25 cellular contexts compared by ENCODE assay signal in the genomic region with DNA sequence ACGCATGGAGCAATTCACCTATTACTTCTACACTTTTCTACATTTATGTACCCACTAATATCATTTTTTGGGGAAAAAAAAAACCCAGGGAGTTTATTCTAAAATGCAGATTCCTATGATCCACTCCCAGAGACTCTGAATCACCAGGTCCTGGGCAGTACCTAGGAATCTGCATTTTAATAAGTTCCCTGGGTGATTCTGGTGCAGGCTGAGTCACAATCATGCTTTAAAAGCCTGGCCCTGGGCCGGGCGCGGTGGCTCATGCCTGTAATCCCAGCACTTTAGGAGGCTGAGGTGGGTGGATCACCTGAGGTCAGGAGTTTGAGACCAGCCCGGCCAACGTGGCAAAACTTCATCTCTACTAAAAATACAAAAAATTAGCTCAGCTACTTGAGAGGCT. TPM values are rescaled to one million over a fixed set of nuclear protein-coding genes. Genes with fewer than 3 reads are reported as not detected.
DNase-seq lines count a peak whose midpoint lies in the region; ATAC-seq, FAIRE-seq and TF ChIP-seq lines count a peak whose summit lies in the region.
"Had no signal": no experiment of that assay in that cellular context is flagged by ENCODE, and none has a peak within 500 bp of the region (broad histone marks: within the 10 kb centered on the region; RNA-seq: fewer than 3 reads in every experiment).

No MANE protein-coding gene starts in this region.

- no peak overlapping the region for H3K4me2 ChIP-seq in osteoblast (ENCODE audit: insufficient read depth, low read length)
- H3K4me2 ChIP-seq: GM23338 had no signal

- H3K27me3 ChIP-seq in WERI-Rb-1 (ENCODE audit: insufficient read depth, low read depth, severe bottlenecking) = no peaks in the 10 kb centered on the region
- H3K27me3 ChIP-seq in osteoblast (ENCODE audit: insufficient read depth, low read length) = no peaks in the 10 kb centered on the region
- H3K27me3 ChIP-seq in CD4-positive, alpha-beta T cell (ENCODE audit: control insufficient read depth, insufficient read depth, low read length) = no peaks in the 10 kb centered on the region

- no peak overlapping the region for H3K4me3 Mint-ChIP-seq in CD4-positive, alpha-beta T cell
- H3K4me3 Mint-ChIP-seq: CD4-positive, CD25-positive, alpha-beta regulatory T cell; GM23338; H9; HFFc6 had no signal

- no peak overlapping the region for H3K4me3 ChIP-seq in WERI-Rb-1 (ENCODE audit: low read depth, low read length)
- no peak overlapping the region for H3K4me3 ChIP-seq in kidney (ENCODE audit: low read length in 2 of 2)
- no peak overlapping the region for H3K4me3 ChIP-seq in osteoblast (ENCODE audit: insufficient read depth, low read length)
- H3K4me3 ChIP-seq: GM23338 had no signal

- no peaks in the 10 kb centered on the region for H4K20me1 ChIP-seq in osteoblast (ENCODE audit: insufficient read depth, low read length)

- peak; percentile 30 for DNase-seq in HT1080 (ENCODE audit: low read depth)
- no peak for DNase-seq in WERI-Rb-1
- peak; percentile 8 for DNase-seq in kidney
- DNase-seq in osteoblast (ENCODE audit: insufficient read length, low spot score, missing footprints) = peak; percentile 68
- DNase-seq in CD4-positive, alpha-beta T cell = no peak
- DNase-seq in dedifferentiated amniotic fluid mesenchymal stem cell (ENCODE audit: extremely low spot score) = no peak
- DNase-seq in posterior cingulate gyrus = no peak
- DNase-seq: C1 segment of cervical spinal cord; CD4-positive, CD25-positive, alpha-beta regulatory T cell; DMS 273 treated with DMSO at 0.1 percent for 48 hours; DMS79; EL; GDM1; H9; HFFc6 had no signal

- peak overlapping the region; percentile 14 for H3K27ac ChIP-seq in WERI-Rb-1
- H3K27ac ChIP-seq in kidney (ENCODE audit: low read depth in 2 of 2, low read length in 2 of 2) = no peak overlapping the region
- no peak overlapping the region for H3K27ac ChIP-seq in osteoblast (ENCODE audit: low read depth, low read length)
- no peak overlapping the region for H3K27ac ChIP-seq in CD4-positive, alpha-beta T cell (ENCODE audit: low read depth, low read length)

- no peak for ATAC-seq in CD4-positive, alpha-beta T cell (ENCODE audit: poor library complexity)
- ATAC-seq: GM23338, HCT116 had no signal

- CTCF ChIA-PET in CD4-positive, alpha-beta T cell (lab: Charles Lee) = interaction anchor here (0.7 kb wide), 1 partner anchor 14 kb away, joined by 3 read pairs; no protein-coding TSS in a partner anchor

- H3K9me3 Mint-ChIP-seq in CD4-positive, alpha-beta T cell = no peaks in the 10 kb centered on the region
- H3K9me3 Mint-ChIP-seq: CD4-positive, CD25-positive, alpha-beta regulatory T cell; CD8-positive, alpha-beta memory T cell; GM23338; H9; HFFc6 had no signal

- H3K27ac Mint-ChIP-seq in CD4-positive, alpha-beta T cell = no peak overlapping the region
- H3K27ac Mint-ChIP-seq: CD4-positive, CD25-positive, alpha-beta regulatory T cell; GM23338; H9; HFFc6 had no signal

- intact Hi-C loops in kidney (cut with DNase I) = no loop called here
- intact Hi-C loops in CD4-positive, alpha-beta T cell (cut with DNase I, micrococcal nuclease) = no loop called here
- intact Hi-C loops in posterior cingulate gyrus (cut with DNase I) = no loop called here

- H3K79me2 ChIP-seq in osteoblast (ENCODE audit: insufficient read depth, low read length) = no peaks in the 10 kb centered on the region

- no peak overlapping the region for H2AFZ ChIP-seq in osteoblast (ENCODE audit: low read length)
- H2AFZ ChIP-seq: GM23338 had no signal

- no peak for TF ChIP-seq CTCF in WERI-Rb-1 (IDR thresholded peaks at IDR 0.05; ENCODE audit: low read depth, low read length)
- no peak for TF ChIP-seq CTCF in kidney (IDR thresholded peaks at IDR 0.05; ENCODE audit: borderline replicate concordance, extremely low read depth, insufficient read depth)
- TF ChIP-seq CTCF in osteoblast (IDR thresholded peaks at IDR 0.05; ENCODE audit: extremely low read depth, low read depth, low read length) = no peak
- TF ChIP-seq CTCF in CD4-positive, alpha-beta T cell (IDR thresholded peaks at IDR 0.05) = no peak

- FAIRE-seq in kidney (lab: Jason Lieb, UNC) = no peak
- FAIRE-seq: D721Med, GM12891, GM18507 had no signal

- H3K9me3 ChIP-seq in WERI-Rb-1 (ENCODE audit: severe bottlenecking) = no peaks in the 10 kb centered on the region
- H3K9me3 ChIP-seq in kidney (ENCODE audit: control insufficient read depth in 1 of 2, low read length in 2 of 2) = no peaks in the 10 kb centered on the region
- no peaks in the 10 kb centered on the region for H3K9me3 ChIP-seq in osteoblast (ENCODE audit: low read depth, low read length)
- no peaks in the 10 kb centered on the region for H3K9me3 ChIP-seq in CD4-positive, alpha-beta T cell (ENCODE audit: control insufficient read depth, low read length)

- no peaks in the 10 kb centered on the region for H3K36me3 Mint-ChIP-seq in CD4-positive, alpha-beta T cell (ENCODE audit: low read depth)
- H3K36me3 Mint-ChIP-seq: CD4-positive, CD25-positive, alpha-beta regulatory T cell; CD8-positive, alpha-beta memory T cell had no signal

- H3K27me3 Mint-ChIP-seq in CD4-positive, alpha-beta T cell = peaks cover 4% of the 10 kb centered on the region

- no peaks in the 10 kb centered on the region for H3K36me3 ChIP-seq in WERI-Rb-1
- H3K36me3 ChIP-seq in kidney (ENCODE audit: control insufficient read depth in 1 of 2, insufficient read depth in 2 of 2, low read length in 2 of 2) = no peaks in the 10 kb centered on the region
- H3K36me3 ChIP-seq in osteoblast (ENCODE audit: insufficient read depth, low read length) = no peaks in the 10 kb centered on the region

- H3K9ac ChIP-seq in kidney (ENCODE audit: low read length in 2 of 2) = no peak overlapping the region

- H3K4me1 ChIP-seq in kidney (ENCODE audit: control insufficient read depth in 1 of 2, insufficient read depth in 1 of 2, low read depth in 1 of 2, low read length in 2 of 2) (peaks cover 8 to 10% of the 10 kb centered on the region in 2 donors), osteoblast (ENCODE audit: insufficient read depth, low read length) (no peaks in the 10 kb centered on the region)

- POLR2A ChIA-PET in CD4-positive, alpha-beta T cell (lab: Charles Lee) = interaction anchor here (0.8 kb wide), 1 partner anchor 9 kb away, joined by 3 read pairs; no protein-coding TSS in a partner anchor

- H3K4me1 Mint-ChIP-seq in CD4-positive, alpha-beta T cell (ENCODE audit: low read depth) = no peaks in the 10 kb centered on the region
- H3K4me1 Mint-ChIP-seq: CD4-positive, CD25-positive, alpha-beta regulatory T cell; CD8-positive, alpha-beta memory T cell had no signal

RNA-seq across cellular contexts. Expression of a gene that starts 43.3 kb away (rescaled TPM):
- not detected in 2 replicates for total RNA-seq in HT1080 (2014; rRNA removed; shearing (Covaris generic))
- polyA plus RNA-seq in HT1080 (2015; cell fraction: cytosol; rRNA removed) = not detected in 2 replicates
- not detected in 2 replicates for polyA plus RNA-seq in HT1080 (2015; cell fraction: nucleus; rRNA removed)
- total RNA-seq in kidney (not detected), osteoblast (not detected in 2 replicates)
- not detected for polyA plus RNA-seq in kidney (ENCODE audit: insufficient read depth, low read depth, low replicate concordance)
- total RNA-seq in CD4-positive, alpha-beta T cell = not detected
- total RNA-seq: A172; A673; CD4-positive, CD25-positive, alpha-beta regulatory T cell; CD8-positive, alpha-beta memory T cell; GM23338; H4; H9; HFFc6 had no signal
- polyA plus RNA-seq: BJ; CD4-positive, CD25-positive, alpha-beta regulatory T cell; CD8-positive, alpha-beta memory T cell; GM23338 had no signal

RNA-seq across cellular contexts. Expression of a gene that starts 58.1 kb away (rescaled TPM):
- total RNA-seq in HT1080 (2014; rRNA removed; shearing (Covaris generic)) = 33.8 and 39.7 TPM in 2 replicates
- 42.7 and 44.1 TPM in 2 replicates for polyA plus RNA-seq in HT1080 (2015; cell fraction: cytosol; rRNA removed)
- 98.5 and 119 TPM in 2 replicates for polyA plus RNA-seq in HT1080 (2015; cell fraction: nucleus; rRNA removed)
- total RNA-seq in kidney (57.1 TPM), osteoblast (47.4 and 49.2 TPM in 2 replicates)
- 36.4 TPM for polyA plus RNA-seq in kidney (ENCODE audit: insufficient read depth, low read depth, low replicate concordance)
- 100 to 1,000 TPM; 122 to 124 TPM for total RNA-seq in CD4-positive, alpha-beta T cell

Comparison
In these comparisons a context has a peak if more than half of its experiments do, and no peak if none do; other contexts are left out.
1. DNase-seq: peak in HT1080 (single experiment), kidney (single experiment) and osteoblast (single experiment); none in WERI-Rb-1 (single experiment), CD4-positive, alpha-beta T cell (0 of 10), dedifferentiated amniotic fluid mesenchymal stem cell (single experiment) and posterior cingulate gyrus (0 of 10).